In the genomic region with DNA sequence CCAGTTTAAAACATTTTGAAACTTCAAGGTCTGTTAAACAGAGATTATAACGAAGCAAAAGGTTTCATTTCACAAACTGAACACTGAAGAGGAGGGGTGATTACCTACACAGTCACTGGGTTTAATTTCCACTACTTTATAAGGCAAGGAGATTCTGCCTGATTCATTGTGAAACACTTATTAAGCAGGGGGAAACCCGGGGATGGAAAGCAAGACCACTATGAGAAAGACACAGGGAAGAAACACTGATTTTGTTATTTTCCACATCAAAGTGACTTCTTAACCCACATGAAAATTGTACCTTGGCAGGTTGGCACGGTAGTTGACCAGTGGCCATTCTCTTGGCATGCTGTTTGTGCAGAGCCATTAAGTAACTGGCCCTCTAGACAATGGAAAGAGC, we compare ENCODE assay signal across 15 cellular contexts. TPM values are rescaled to one million over a fixed set of nuclear protein-coding genes. Genes with fewer than 3 reads are reported as not detected.
DNase-seq lines count a peak whose midpoint lies in the region; ATAC-seq and TF ChIP-seq lines count a peak whose summit lies in the region.
"Had no signal": no experiment of that assay in that cellular context is flagged by ENCODE, and none has a peak within 500 bp of the region (broad histone marks: within the 10 kb centered on the region; RNA-seq: fewer than 3 reads in every experiment).

No MANE protein-coding gene starts in this region.

- no peak overlapping the region for H3K4me3 Mint-ChIP-seq in activated CD8-positive, alpha-beta memory T cell treated with anti-CD3 and anti-CD28 coated beads, Interleukin-2, amount 10 ng/mL, durations not matched to agents 7 days and 5 days
- H3K4me3 Mint-ChIP-seq in stimulated activated naive CD8-positive, alpha-beta T cell treated with anti-CD3 and anti-CD28 coated beads, Interleukin-15, amount 100 ng/mL, for 72 hours, result peak overlapping the region; percentile 67 to 72

- peak overlapping the region; percentile 29 for H3K27ac Mint-ChIP-seq in activated CD8-positive, alpha-beta memory T cell treated with anti-CD3 and anti-CD28 coated beads, Interleukin-2, amount 10 ng/mL, durations not matched to agents 7 days and 5 days
- peak overlapping the region in 1 of 2 donors; percentile 88 for H3K27ac Mint-ChIP-seq in stimulated activated naive CD8-positive, alpha-beta T cell treated with anti-CD3 and anti-CD28 coated beads, Interleukin-15, amount 100 ng/mL, for 72 hours

- TF ChIP-seq CTCF in gastroesophageal sphincter (IDR thresholded peaks at IDR 0.05), result no peak

- WGBS in gastroesophageal sphincter (ENCODE audit: low coverage in 1 of 2), 2 donors, result 56 to 67% methylated on average over 2 to 3 of the region's 3 CpGs

- H3K9me3 Mint-ChIP-seq in activated CD8-positive, alpha-beta memory T cell treated with anti-CD3 and anti-CD28 coated beads, Interleukin-2, amount 10 ng/mL, durations not matched to agents 7 days and 5 days (ENCODE audit: low read depth), result no peaks in the 10 kb centered on the region
- H3K9me3 Mint-ChIP-seq in stimulated activated naive CD8-positive, alpha-beta T cell treated with anti-CD3 and anti-CD28 coated beads, Interleukin-15, amount 100 ng/mL, for 72 hours, result no peaks in the 10 kb centered on the region

- H3K36me3 Mint-ChIP-seq in activated CD8-positive, alpha-beta memory T cell treated with anti-CD3 and anti-CD28 coated beads, Interleukin-2, amount 10 ng/mL, durations not matched to agents 7 days and 5 days, result no peaks in the 10 kb centered on the region

- no peaks in the 10 kb centered on the region for H3K4me1 ChIP-seq in gastroesophageal sphincter

- H3K27ac ChIP-seq in gastroesophageal sphincter, result no peak overlapping the region
- no peak overlapping the region for H3K27ac ChIP-seq in substantia nigra (ENCODE audit: low read depth, low read length, poor library complexity, severe bottlenecking)

- H3K36me3 ChIP-seq in gastroesophageal sphincter, result no peaks in the 10 kb centered on the region

- H3K27me3 ChIP-seq in gastroesophageal sphincter, result no peaks in the 10 kb centered on the region

- DNase-seq in stimulated activated CD4-positive, alpha-beta T cell treated with anti-CD3 and anti-CD28 coated beads, Interleukin-12 subunit alpha, Interleukin-12 subunit beta, amount 100 ng/mL, for 48 hours (ENCODE audit: low read depth in 2 of 3, low spot score in 1 of 3), result peak in 2 of 3 donors; percentile 15 to 56
- no peak for DNase-seq in stimulated activated CD4-positive, alpha-beta T cell treated with anti-CD3 and anti-CD28 coated beads, Interleukin-12 subunit alpha, Interleukin-12 subunit beta, amount 100 ng/mL, for 4 hours
- DNase-seq in activated CD8-positive, alpha-beta memory T cell treated with anti-CD3 and anti-CD28 coated beads, Interleukin-2, amount 10 ng/mL, durations not matched to agents 7 days and 5 days, result no peak
- DNase-seq in stimulated activated naive CD8-positive, alpha-beta T cell treated with anti-CD3 and anti-CD28 coated beads, Interleukin-15, amount 100 ng/mL, for 72 hours, result peak; percentile 49 to 62
- DNase-seq in NCI-H510A treated with DMSO at 0.1 percent for 48 hours (lab: John Stamatoyannopoulos, UW), result no peak
- no peak for DNase-seq in substantia nigra (lab: John Stamatoyannopoulos, UW)
- DNase-seq: AML-193; central memory CD4-positive, alpha-beta T cell; Kasumi-1; midbrain; NCI-H2081; trophoblast cell had no signal

- no peak for TF ChIP-seq POLR2A in gastroesophageal sphincter (IDR thresholded peaks at IDR 0.05)

- CTCF ChIA-PET in activated CD8-positive, alpha-beta memory T cell treated with anti-CD3 and anti-CD28 coated beads, Interleukin-2, amount 10 ng/mL, durations not matched to agents 7 days and 5 days (lab: Charles Lee), result interaction anchor here (4.7 kb wide), 1 partner anchor 118 kb away, joined by 28 read pairs; no protein-coding TSS in a partner anchor

- ATAC-seq in HG02642 (IDR thresholded peaks at IDR 0.05; ENCODE audit: poor library complexity, unreplicated experiment), result peak; percentile 63
- ATAC-seq in activated CD8-positive, alpha-beta memory T cell treated with anti-CD3 and anti-CD28 coated beads, Interleukin-2, amount 10 ng/mL, durations not matched to agents 7 days and 5 days, result peak; percentile 39
- peak; percentile 98 for ATAC-seq in stimulated activated naive CD8-positive, alpha-beta T cell treated with anti-CD3 and anti-CD28 coated beads, Interleukin-15, amount 100 ng/mL, for 72 hours
- no peak for ATAC-seq in gastroesophageal sphincter

- no peaks in the 10 kb centered on the region for H3K9me3 ChIP-seq in gastroesophageal sphincter

- no peak for TF ChIP-seq EP300 in gastroesophageal sphincter (IDR thresholded peaks at IDR 0.05)

- no peak overlapping the region for H3K4me3 ChIP-seq in gastroesophageal sphincter

- H3K27me3 Mint-ChIP-seq in activated CD8-positive, alpha-beta memory T cell treated with anti-CD3 and anti-CD28 coated beads, Interleukin-2, amount 10 ng/mL, durations not matched to agents 7 days and 5 days, result peaks cover 17% of the 10 kb centered on the region
- H3K27me3 Mint-ChIP-seq in stimulated activated naive CD8-positive, alpha-beta T cell treated with anti-CD3 and anti-CD28 coated beads, Interleukin-15, amount 100 ng/mL, for 72 hours, result no peaks in the 10 kb centered on the region

- H3K4me1 Mint-ChIP-seq in activated CD8-positive, alpha-beta memory T cell treated with anti-CD3 and anti-CD28 coated beads, Interleukin-2, amount 10 ng/mL, durations not matched to agents 7 days and 5 days, result peaks cover 26% of the 10 kb centered on the region
- H3K4me1 Mint-ChIP-seq in stimulated activated naive CD8-positive, alpha-beta T cell treated with anti-CD3 and anti-CD28 coated beads, Interleukin-15, amount 100 ng/mL, for 72 hours, result peaks cover 69% of the 10 kb centered on the region

RNA-seq across cellular contexts. Expression of gene F5, which starts 8.1 kb away (rescaled TPM):
- 10 to 100 TPM in 1 of 2 experiments, 1 to 10 TPM in 1; 3.1 to 14.0 TPM for total RNA-seq in activated CD8-positive, alpha-beta memory T cell treated with anti-CD3 and anti-CD28 coated beads, Interleukin-2, amount 10 ng/mL, durations not matched to agents 7 days and 5 days
- total RNA-seq in gastroesophageal sphincter, result 1 to 10 TPM in 1 of 4 donors, under 1 TPM in 2, not detected in 1; 0.12 to 3.5 (median 0.42) TPM
- total RNA-seq: epithelial cell of proximal tubule had no signal

RNA-seq across cellular contexts. Expression of gene SELP, which starts 35.5 kb away (rescaled TPM):
- under 1 TPM in 1 of 2 experiments, not detected in 1; 0.18 TPM for total RNA-seq in activated CD8-positive, alpha-beta memory T cell treated with anti-CD3 and anti-CD28 coated beads, Interleukin-2, amount 10 ng/mL, durations not matched to agents 7 days and 5 days
- total RNA-seq in gastroesophageal sphincter, result 10 to 100 TPM in 2 of 4 donors, 1 to 10 TPM in 2; 1.9 to 26.0 (median 8.0) TPM
- total RNA-seq: epithelial cell of proximal tubule had no signal

Comparison
In these comparisons a context has a peak if more than half of its experiments do, and no peak if none do; other contexts are left out.
1. DNase-seq: peak in stimulated activated CD4-positive, alpha-beta T cell treated with anti-CD3 and anti-CD28 coated beads, Interleukin-12 subunit alpha, Interleukin-12 subunit beta, amount 100 ng/mL, for 48 hours (2 of 3) and stimulated activated naive CD8-positive, alpha-beta T cell treated with anti-CD3 and anti-CD28 coated beads, Interleukin-15, amount 100 ng/mL, for 72 hours (2 of 2); none in stimulated activated CD4-positive, alpha-beta T cell treated with anti-CD3 and anti-CD28 coated beads, Interleukin-12 subunit alpha, Interleukin-12 subunit beta, amount 100 ng/mL, for 4 hours (single experiment), activated CD8-positive, alpha-beta memory T cell treated with anti-CD3 and anti-CD28 coated beads, Interleukin-2, amount 10 ng/mL, durations not matched to agents 7 days and 5 days (single experiment), NCI-H510A treated with DMSO at 0.1 percent for 48 hours (single experiment) and substantia nigra (0 of 49).